29 cellular contexts compared by ENCODE assay signal in the genomic region with DNA sequence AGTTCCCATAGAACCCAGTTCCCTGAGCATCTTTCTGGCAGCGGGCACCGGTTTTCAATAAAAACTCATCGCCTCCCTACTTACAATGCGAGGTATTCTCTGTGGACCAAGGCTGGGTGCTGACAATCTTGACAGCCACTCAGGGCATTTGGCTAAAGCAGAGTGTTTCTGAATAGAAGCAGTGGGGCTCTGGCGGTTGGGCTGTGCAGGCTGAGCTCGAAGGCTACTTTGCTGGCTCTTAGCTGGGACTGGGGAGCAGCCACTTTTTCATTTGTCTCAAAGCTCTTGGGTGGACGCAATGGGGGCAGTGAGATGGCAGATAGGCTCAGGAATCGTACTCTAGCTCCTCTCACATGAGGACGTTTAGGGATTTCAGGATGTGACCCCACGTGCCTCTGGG.
"Had no signal": no experiment of that assay in that cellular context is flagged by ENCODE, and none has a peak within 500 bp of the region (broad histone marks: within the 10 kb centered on the region; RNA-seq: fewer than 3 reads in every experiment).

No MANE protein-coding gene starts in this region.

- ATAC-seq: activated CD8-positive, alpha-beta memory T cell treated with anti-CD3 and anti-CD28 coated beads, Interleukin-2, amount 10 ng/mL, durations not matched to agents 7 days and 5 days; activated naive CD8-positive, alpha-beta T cell treated with anti-CD3 and anti-CD28 coated beads, Interleukin-2, amount 50 U/mL, for 24 hours; Panc1 had no signal

- H3K36me3 ChIP-seq: WERI-Rb-1 had no signal

- H3K4me2 ChIP-seq: KMS-11 had no signal

- H3K27ac Mint-ChIP-seq: activated CD4-positive, alpha-beta memory T cell treated with anti-CD3 and anti-CD28 coated beads, Interleukin-2, amount 10 ng/mL, durations not matched to agents 7 days and 5 days; activated CD8-positive, alpha-beta memory T cell treated with anti-CD3 and anti-CD28 coated beads, Interleukin-2, amount 10 ng/mL, durations not matched to agents 7 days and 5 days; activated naive CD4-positive, alpha-beta T cell treated with anti-CD3 and anti-CD28 coated beads, Interleukin-2, amount 10 ng/mL, durations not matched to agents 7 days and 5 days; activated naive CD8-positive, alpha-beta T cell; activated naive CD8-positive, alpha-beta T cell treated with anti-CD3 and anti-CD28 coated beads, Interleukin-2, amount 50 U/mL, for 24 hours had no signal

- DNase-seq: activated CD4-positive, alpha-beta memory T cell treated with anti-CD3 and anti-CD28 coated beads, Interleukin-2, amount 10 ng/mL, durations not matched to agents 7 days and 5 days; activated CD4-positive, alpha-beta T cell treated with anti-CD3 and anti-CD28 coated beads for 1 hour; activated CD4-positive, alpha-beta T cell treated with anti-CD3 and anti-CD28 coated beads for 48 hours; activated CD4-positive, CD25-positive, alpha-beta regulatory T cell; activated CD8-positive, alpha-beta memory T cell treated with anti-CD3 and anti-CD28 coated beads for 24 hours; activated CD8-positive, alpha-beta memory T cell treated with anti-CD3 and anti-CD28 coated beads, Interleukin-2, amount 10 ng/mL, durations not matched to agents 7 days and 5 days; activated CD8-positive, alpha-beta memory T cell treated with anti-CD3 and anti-CD28 coated beads, Interleukin-2, amount 50 U/mL, for 48 hours; activated effector memory CD4-positive, alpha-beta T cell treated with Interleukin-2 at 50 U/mL for 16 hours; activated naive CD4-positive, alpha-beta T cell treated with anti-CD3 and anti-CD28 coated beads, Interleukin-2, amount 10 ng/mL, durations not matched to agents 7 days and 5 days; activated naive CD8-positive, alpha-beta T cell treated with anti-CD3 and anti-CD28 coated beads, Interleukin-2, amount 50 U/mL, for 24 hours; activated T-cell treated with anti-CD3 and anti-CD28 coated beads, Interleukin-2, amount 50 U/mL, for 48 hours; anterior cingulate cortex; MM.1S; MV-4-11; NCI-H1092; NCI-H1436 treated with DMSO at 0.1 percent for 48 hours; NCI-H1694 treated with DMSO at 0.1 percent for 48 hours; NCI-H2029; NCI-H510A; NCI-H526 treated with DMSO at 0.1 percent for 48 hours; RPMI8226; T1000; WERI-Rb-1 had no signal

- H3K9ac ChIP-seq: KMS-11 had no signal

- H3K4me1 Mint-ChIP-seq: activated CD4-positive, alpha-beta memory T cell treated with anti-CD3 and anti-CD28 coated beads, Interleukin-2, amount 10 ng/mL, durations not matched to agents 7 days and 5 days; activated CD8-positive, alpha-beta memory T cell treated with anti-CD3 and anti-CD28 coated beads, Interleukin-2, amount 10 ng/mL, durations not matched to agents 7 days and 5 days; activated naive CD4-positive, alpha-beta T cell treated with anti-CD3 and anti-CD28 coated beads, Interleukin-2, amount 10 ng/mL, durations not matched to agents 7 days and 5 days; activated naive CD8-positive, alpha-beta T cell treated with anti-CD3 and anti-CD28 coated beads, Interleukin-2, amount 50 U/mL, for 24 hours; central memory CD8-positive, alpha-beta T cell had no signal

- H3K9me3 Mint-ChIP-seq: activated CD4-positive, alpha-beta memory T cell treated with anti-CD3 and anti-CD28 coated beads, Interleukin-2, amount 10 ng/mL, durations not matched to agents 7 days and 5 days; activated naive CD4-positive, alpha-beta T cell treated with anti-CD3 and anti-CD28 coated beads, Interleukin-2, amount 10 ng/mL, durations not matched to agents 7 days and 5 days; activated naive CD8-positive, alpha-beta T cell treated with anti-CD3 and anti-CD28 coated beads, Interleukin-2, amount 50 U/mL, for 24 hours; brain; central memory CD8-positive, alpha-beta T cell had no signal

- H3K36me3 Mint-ChIP-seq: activated CD8-positive, alpha-beta memory T cell treated with anti-CD3 and anti-CD28 coated beads, Interleukin-2, amount 10 ng/mL, durations not matched to agents 7 days and 5 days; activated naive CD4-positive, alpha-beta T cell treated with anti-CD3 and anti-CD28 coated beads, Interleukin-2, amount 10 ng/mL, durations not matched to agents 7 days and 5 days; activated naive CD8-positive, alpha-beta T cell had no signal

- H3K27ac ChIP-seq: KMS-11, SK-N-MC, WERI-Rb-1 had no signal

- H3K4me3 ChIP-seq: SK-N-MC had no signal

- H3K4me3 Mint-ChIP-seq: activated CD4-positive, alpha-beta memory T cell treated with anti-CD3 and anti-CD28 coated beads, Interleukin-2, amount 10 ng/mL, durations not matched to agents 7 days and 5 days; activated CD8-positive, alpha-beta memory T cell treated with anti-CD3 and anti-CD28 coated beads, Interleukin-2, amount 10 ng/mL, durations not matched to agents 7 days and 5 days; activated naive CD4-positive, alpha-beta T cell treated with anti-CD3 and anti-CD28 coated beads, Interleukin-2, amount 10 ng/mL, durations not matched to agents 7 days and 5 days; activated naive CD8-positive, alpha-beta T cell; activated naive CD8-positive, alpha-beta T cell treated with anti-CD3 and anti-CD28 coated beads, Interleukin-2, amount 50 U/mL, for 24 hours; brain; central memory CD8-positive, alpha-beta T cell had no signal
